ENCODE assay signal across 25 cellular contexts in the genomic region with DNA sequence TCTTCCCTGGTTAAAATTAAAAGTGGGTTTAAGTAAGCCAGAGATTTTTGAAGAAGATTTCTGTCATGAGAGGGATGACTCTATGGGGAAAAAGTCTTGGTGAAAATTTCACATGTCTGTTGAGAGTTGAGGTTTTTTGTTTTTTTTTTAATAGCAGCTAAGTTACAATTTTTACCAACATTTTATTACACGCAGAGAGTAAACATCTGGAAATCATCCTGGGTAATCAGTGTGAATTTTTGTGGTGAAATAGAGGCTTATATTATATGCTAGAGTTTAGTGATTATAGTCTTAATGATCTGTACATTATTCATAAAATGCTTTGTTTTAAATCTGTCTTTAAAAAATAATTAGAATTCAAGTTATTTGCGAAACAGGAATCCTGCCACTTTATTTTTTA.
"Had no signal": no experiment of that assay in that cellular context is flagged by ENCODE, and none has a peak within 500 bp of the region (broad histone marks: within the 10 kb centered on the region; RNA-seq: fewer than 3 reads in every experiment).

No MANE protein-coding gene starts in this region.

- ATAC-seq: activated CD4-positive, alpha-beta T cell treated with anti-CD3 and anti-CD28 coated beads for 36 hours; activated T-helper 17 cell treated with anti-CD3 and anti-CD28 coated beads, Interleukin-2, amount 50 U/mL, for 72 hours; Panc1; Right ventricle myocardium inferior had no signal

- H3K27me3 Mint-ChIP-seq: activated CD4-positive, alpha-beta T cell treated with anti-CD3 and anti-CD28 coated beads for 36 hours had no signal

- H3K4me3 Mint-ChIP-seq: activated CD4-positive, alpha-beta memory T cell treated with anti-CD3 and anti-CD28 coated beads, Interleukin-2, amount 10 ng/mL, durations not matched to agents 7 days and 5 days; activated CD4-positive, alpha-beta T cell treated with anti-CD3 and anti-CD28 coated beads for 36 hours; activated naive CD4-positive, alpha-beta T cell treated with anti-CD3 and anti-CD28 coated beads for 36 hours; activated naive CD8-positive, alpha-beta T cell; activated T-helper 17 cell treated with anti-CD3 and anti-CD28 coated beads, Interleukin-2, amount 50 U/mL, for 72 hours had no signal

- H3K4me1 Mint-ChIP-seq: activated CD4-positive, alpha-beta memory T cell treated with anti-CD3 and anti-CD28 coated beads, Interleukin-2, amount 10 ng/mL, durations not matched to agents 7 days and 5 days; activated CD4-positive, alpha-beta T cell treated with anti-CD3 and anti-CD28 coated beads for 36 hours; activated T-helper 17 cell treated with anti-CD3 and anti-CD28 coated beads, Interleukin-2, amount 50 U/mL, for 72 hours had no signal

- H3K9me3 Mint-ChIP-seq: activated CD4-positive, alpha-beta memory T cell treated with anti-CD3 and anti-CD28 coated beads, Interleukin-2, amount 10 ng/mL, durations not matched to agents 7 days and 5 days; activated naive CD4-positive, alpha-beta T cell treated with anti-CD3 and anti-CD28 coated beads for 36 hours; activated T-helper 17 cell treated with anti-CD3 and anti-CD28 coated beads, Interleukin-2, amount 50 U/mL, for 72 hours had no signal

- H3K4me2 ChIP-seq: SK-N-SH had no signal

- H3K9ac ChIP-seq: SK-N-SH had no signal

- H3K27ac Mint-ChIP-seq: activated CD4-positive, alpha-beta memory T cell treated with anti-CD3 and anti-CD28 coated beads, Interleukin-2, amount 10 ng/mL, durations not matched to agents 7 days and 5 days; activated CD4-positive, alpha-beta T cell treated with anti-CD3 and anti-CD28 coated beads for 36 hours; activated naive CD4-positive, alpha-beta T cell treated with anti-CD3 and anti-CD28 coated beads for 36 hours; activated naive CD8-positive, alpha-beta T cell; activated T-helper 17 cell treated with anti-CD3 and anti-CD28 coated beads, Interleukin-2, amount 50 U/mL, for 72 hours had no signal

- H3K36me3 ChIP-seq: brain microvascular endothelial cell, cardiac muscle cell had no signal

- H3K27me3 ChIP-seq: brain microvascular endothelial cell, cardiac muscle cell had no signal

- H3K9me3 ChIP-seq: SK-N-SH had no signal

- H3K9me2 ChIP-seq: SK-N-SH had no signal

- H3K27ac ChIP-seq: brain microvascular endothelial cell, cardiac muscle cell, VCaP had no signal

- H3K36me3 Mint-ChIP-seq: activated naive CD8-positive, alpha-beta T cell had no signal

- DNase-seq: activated CD4-positive, alpha-beta memory T cell treated with anti-CD3 and anti-CD28 coated beads, Interleukin-2, amount 10 ng/mL, durations not matched to agents 7 days and 5 days; activated CD4-positive, alpha-beta T cell treated with anti-CD3 and anti-CD28 coated beads for 36 hours; activated CD4-positive, alpha-beta T cell treated with anti-CD3 and anti-CD28 coated beads, Interleukin-2, amount 50 U/mL, for 1 hour; activated gamma-delta T cell; activated naive CD4-positive, alpha-beta T cell treated with anti-CD3 and anti-CD28 coated beads for 36 hours; activated T-cell treated with anti-CD3 and anti-CD28 coated beads for 4 hours; activated T-cell treated with anti-CD3 and anti-CD28 coated beads, Interleukin-2, amount 50 U/mL, for 48 hours; brain microvascular endothelial cell; MM.1S; NCI-H1436 treated with DMSO at 0.1 percent for 48 hours; NCI-H187; NCI-H2081; NCI-H510A treated with DMSO at 0.1 percent for 48 hours; NCI-H69; NK-92 treated with Interleukin-12 subunit alpha and Interleukin-12 subunit beta, amount 100 ng/mL, for 24 hours; OCI-M1; RPMI8226; SK-N-SH; T-helper 1 cell had no signal

- H3K4me3 ChIP-seq: cardiac muscle cell had no signal
